12 cellular contexts compared by ENCODE assay signal in the genomic region with DNA sequence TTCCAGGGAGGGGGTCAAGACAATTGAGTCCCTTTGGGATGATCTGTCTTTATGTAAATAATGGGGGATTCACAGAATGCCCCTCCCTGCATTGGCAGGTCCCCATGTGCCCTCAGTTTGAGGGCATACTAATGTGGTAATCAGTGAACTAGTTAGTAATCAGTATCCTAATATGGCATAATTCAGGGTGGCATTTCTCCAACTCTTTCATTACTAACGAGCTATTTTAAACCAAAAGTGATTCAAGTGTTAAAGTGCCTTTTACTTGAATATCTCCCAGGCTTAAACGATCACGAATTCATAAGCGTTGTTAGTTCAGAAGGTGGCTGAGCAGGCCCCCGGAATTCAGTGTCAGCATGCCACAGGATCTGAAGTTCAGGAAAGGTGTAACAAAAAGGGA. TPM values are rescaled to one million over a fixed set of nuclear protein-coding genes. Genes with fewer than 3 reads are reported as not detected.
DNase-seq lines count a peak whose midpoint lies in the region; ATAC-seq and TF ChIP-seq lines count a peak whose summit lies in the region.
"Had no signal": no experiment of that assay in that cellular context is flagged by ENCODE, and none has a peak within 500 bp of the region (broad histone marks: within the 10 kb centered on the region; RNA-seq: fewer than 3 reads in every experiment).

No MANE protein-coding gene starts in this region.

- TF ChIP-seq CTCF in Loucy (conservative IDR thresholded peaks at IDR 0.05; ENCODE audit: low read length) (no peak), brain (conservative IDR thresholded peaks at IDR 0.05) (no peak), nephron progenitor cell (IDR thresholded peaks at IDR 0.05) (no peak), thyroid gland (IDR thresholded peaks at IDR 0.05) (no peak)

- H3K27ac ChIP-seq in thyroid gland = no peak overlapping the region

- H2AFZ ChIP-seq in Loucy (ENCODE audit: low read length) = no peak overlapping the region

- no peaks in the 10 kb centered on the region for H3K9me2 ChIP-seq in Loucy (replicated peaks; ENCODE audit: low read depth, low read length)

- no peak for ATAC-seq in activated CD8-positive, alpha-beta memory T cell treated with anti-CD3 and anti-CD28 coated beads, Interleukin-2, amount 10 ng/mL, durations not matched to agents 7 days and 5 days
- no peak for ATAC-seq in GM18858 (IDR thresholded peaks at IDR 0.05; ENCODE audit: unreplicated experiment)
- no peak for ATAC-seq in HG02588 (IDR thresholded peaks at IDR 0.05; ENCODE audit: unreplicated experiment)

- H4K20me1 ChIP-seq in Loucy (ENCODE audit: insufficient read depth, low read length, poor library complexity, severe bottlenecking) = peaks cover 28% of the 10 kb centered on the region

- H3K9ac ChIP-seq in Loucy (ENCODE audit: low read depth, low read length, poor library complexity, severe bottlenecking) = no peak overlapping the region

- H3K4me1 ChIP-seq in Loucy (ENCODE audit: insufficient read depth, low read length, poor library complexity, severe bottlenecking) = peaks cover 28% of the 10 kb centered on the region
- H3K4me1 ChIP-seq in thyroid gland = peaks cover 18 to 21% of the 10 kb centered on the region in 2 donors

- CTCF ChIA-PET in activated CD8-positive, alpha-beta memory T cell treated with anti-CD3 and anti-CD28 coated beads, Interleukin-2, amount 10 ng/mL, durations not matched to agents 7 days and 5 days (lab: Charles Lee) = interaction anchor here (2.0 kb wide), 1 partner anchor 12 kb away, joined by 4 read pairs; no protein-coding TSS in a partner anchor

- H3F3A ChIP-seq in Loucy (ENCODE audit: low read depth) = no peaks in the 10 kb centered on the region

- H3K4me3 ChIP-seq in Loucy (ENCODE audit: low read length, poor library complexity, severe bottlenecking) (no peak overlapping the region), thyroid gland (replicated peaks in 1 of 3) (no peak overlapping the region)

- no peak overlapping the region for H3K27ac Mint-ChIP-seq in activated CD8-positive, alpha-beta memory T cell treated with anti-CD3 and anti-CD28 coated beads, Interleukin-2, amount 10 ng/mL, durations not matched to agents 7 days and 5 days
- H3K27ac Mint-ChIP-seq in brain (peak overlapping the region in 4 of 5 experiments; percentile 74 to 99 (median 98)), nephron progenitor cell (no peak overlapping the region)

- no peak for TF ChIP-seq POLR2A in thyroid gland (IDR thresholded peaks at IDR 0.05)

- H3K36me3 ChIP-seq in Loucy (ENCODE audit: insufficient read depth, low read length) (no peaks in the 10 kb centered on the region), thyroid gland (no peaks in the 10 kb centered on the region)
- H3K36me3 ChIP-seq: esophagus squamous epithelium, vagina had no signal

- peaks cover 39% of the 10 kb centered on the region for H3K79me2 ChIP-seq in Loucy (ENCODE audit: insufficient read depth, low read length)

- H3K9me3 Mint-ChIP-seq in activated CD8-positive, alpha-beta memory T cell treated with anti-CD3 and anti-CD28 coated beads, Interleukin-2, amount 10 ng/mL, durations not matched to agents 7 days and 5 days (ENCODE audit: low read depth) = no peaks in the 10 kb centered on the region
- H3K9me3 Mint-ChIP-seq in brain (peaks cover 0 to 2% (median 0%) of the 10 kb centered on the region in 5 experiments), nephron progenitor cell (peaks cover 15% of the 10 kb centered on the region)

- H3K4me1 Mint-ChIP-seq in activated CD8-positive, alpha-beta memory T cell treated with anti-CD3 and anti-CD28 coated beads, Interleukin-2, amount 10 ng/mL, durations not matched to agents 7 days and 5 days = peaks cover 24% of the 10 kb centered on the region
- peaks cover 46% of the 10 kb centered on the region for H3K4me1 Mint-ChIP-seq in brain
- peaks cover 23% of the 10 kb centered on the region for H3K4me1 Mint-ChIP-seq in nephron progenitor cell

- peak overlapping the region; percentile 84 for H3K4me2 ChIP-seq in Loucy (ENCODE audit: low read depth, low read length, poor library complexity, severe bottlenecking)

- WGBS in thyroid gland, 2 donors = 91 to 92% methylated on average over 5 of the region's 5 CpGs

- peaks cover 17% of the 10 kb centered on the region for H3K36me3 Mint-ChIP-seq in activated CD8-positive, alpha-beta memory T cell treated with anti-CD3 and anti-CD28 coated beads, Interleukin-2, amount 10 ng/mL, durations not matched to agents 7 days and 5 days
- H3K36me3 Mint-ChIP-seq in brain (peaks cover 16% of the 10 kb centered on the region), nephron progenitor cell (ENCODE audit: low read depth) (peaks cover 13% of the 10 kb centered on the region)

- peaks cover 27% of the 10 kb centered on the region for H3K27me3 Mint-ChIP-seq in activated CD8-positive, alpha-beta memory T cell treated with anti-CD3 and anti-CD28 coated beads, Interleukin-2, amount 10 ng/mL, durations not matched to agents 7 days and 5 days
- H3K27me3 Mint-ChIP-seq in brain = peaks cover 7% of the 10 kb centered on the region
- peaks cover 38% of the 10 kb centered on the region for H3K27me3 Mint-ChIP-seq in nephron progenitor cell (ENCODE audit: low read depth, poor library complexity)

- H3K9me3 ChIP-seq in Loucy (ENCODE audit: insufficient read depth, low read depth, low read length) = no peaks in the 10 kb centered on the region
- H3K9me3 ChIP-seq in thyroid gland = no peaks in the 10 kb centered on the region
- H3K9me3 ChIP-seq: esophagus squamous epithelium, vagina had no signal

- H3K4me3 Mint-ChIP-seq in activated CD8-positive, alpha-beta memory T cell treated with anti-CD3 and anti-CD28 coated beads, Interleukin-2, amount 10 ng/mL, durations not matched to agents 7 days and 5 days = peak overlapping the region; percentile 86
- peak overlapping the region; percentile 92 to 98 (median 96) for H3K4me3 Mint-ChIP-seq in brain
- peak overlapping the region; percentile 93 for H3K4me3 Mint-ChIP-seq in nephron progenitor cell

- DNase-seq in activated CD8-positive, alpha-beta memory T cell treated with anti-CD3 and anti-CD28 coated beads, Interleukin-2, amount 10 ng/mL, durations not matched to agents 7 days and 5 days = no peak
- DNase-seq in activated CD8-positive, alpha-beta memory T cell treated with anti-CD3 and anti-CD28 coated beads, Interleukin-2, amount 50 U/mL, for 4 hours = no peak
- DNase-seq in nephron progenitor cell (no peak), thyroid gland (no peak)
- DNase-seq: esophagus squamous epithelium; NCI-H187; stimulated activated CD8-positive, alpha-beta memory T cell treated with anti-CD3 and anti-CD28 coated beads, Interleukin-4, amount 100 ng/mL, for 48 hours had no signal

- intact Hi-C loops in thyroid gland (cut with DNase I) = no loop called here

- no peaks in the 10 kb centered on the region for H3K27me3 ChIP-seq in Loucy (ENCODE audit: insufficient read depth, low read length, poor library complexity, severe bottlenecking)
- H3K27me3 ChIP-seq in thyroid gland = no peaks in the 10 kb centered on the region
- H3K27me3 ChIP-seq: esophagus squamous epithelium, vagina had no signal

RNA-seq across cellular contexts. Expression of a gene that starts 1.5 kb away (rescaled TPM):
- 10 to 100 TPM; 82.0 to 85.6 TPM for total RNA-seq in activated CD8-positive, alpha-beta memory T cell treated with anti-CD3 and anti-CD28 coated beads, Interleukin-2, amount 10 ng/mL, durations not matched to agents 7 days and 5 days
- 191 TPM for polyA plus RNA-seq in brain (ENCODE audit: insufficient read depth, low read depth, low replicate concordance)
- total RNA-seq in thyroid gland = 10 to 100 TPM; 80.7 to 92.7 (median 91.1) TPM

Comparison
In these comparisons a context has a peak if more than half of its experiments do, and no peak if none do; other contexts are left out.
1. H3K27ac Mint-ChIP-seq: peak in brain (4 of 5); none in activated CD8-positive, alpha-beta memory T cell treated with anti-CD3 and anti-CD28 coated beads, Interleukin-2, amount 10 ng/mL, durations not matched to agents 7 days and 5 days (single experiment) and nephron progenitor cell (single experiment).
2. Peak in every context shown above with its lines, with median percentiles within 50 percentile points of each other: H3K4me3 Mint-ChIP-seq.